12 cellular contexts compared by ENCODE assay signal in genomic region chr14:92914087-92914656, GRCh38. TPM values are rescaled to one million over a fixed set of nuclear protein-coding genes. Genes with fewer than 3 reads are reported as not detected.
A peak's percentile ranks its signal among the peaks of the same experiment; 100 is the strongest.
DNase-seq lines count a peak whose midpoint lies in the region; ATAC-seq and TF ChIP-seq lines count a peak whose summit lies in the region.
"Had no signal": no experiment of that assay in that cellular context is flagged by ENCODE, and none has a peak within 500 bp of the region (broad histone marks: within the 10 kb centered on the region; RNA-seq: fewer than 3 reads in every experiment).

No MANE protein-coding gene starts in this region.

- H3K4me2 ChIP-seq in osteoblast (ENCODE audit: insufficient read depth, low read length): no peak overlapping the region

- H4K20me1 ChIP-seq in osteoblast (ENCODE audit: insufficient read depth, low read length): no peaks in the 10 kb centered on the region

- no peaks in the 10 kb centered on the region for H3K27me3 ChIP-seq in osteoblast (ENCODE audit: insufficient read depth, low read length)

- no peaks in the 10 kb centered on the region for H3K79me2 ChIP-seq in osteoblast (ENCODE audit: insufficient read depth, low read length)

- no peaks in the 10 kb centered on the region for H3K9me3 ChIP-seq in osteoblast (ENCODE audit: low read depth, low read length)
- H3K9me3 ChIP-seq: stomach had no signal

- H3K4me1 ChIP-seq in osteoblast (ENCODE audit: insufficient read depth, low read length): no peaks in the 10 kb centered on the region
- H3K4me1 ChIP-seq: stomach had no signal

- H3K4me3 ChIP-seq in osteoblast (ENCODE audit: insufficient read depth, low read length): no peak overlapping the region
- H3K4me3 ChIP-seq: stomach had no signal

- TF ChIP-seq CTCF in GM10266 (IDR thresholded peaks at IDR 0.05; ENCODE audit: control insufficient read depth, insufficient read depth, low read depth, missing control alignments) (no peak), osteoblast (IDR thresholded peaks at IDR 0.05; ENCODE audit: extremely low read depth, low read depth, low read length) (no peak)

- ATAC-seq in GM21825 (IDR thresholded peaks at IDR 0.05; ENCODE audit: unreplicated experiment) (no peak), GM18505 (IDR thresholded peaks at IDR 0.05; ENCODE audit: unreplicated experiment) (no peak)

- H3K27ac ChIP-seq in osteoblast (ENCODE audit: low read depth, low read length): no peak overlapping the region
- H3K27ac ChIP-seq: stomach had no signal

- no peak for TF ChIP-seq POLR2A in GM18505 (IDR thresholded peaks at IDR 0.05; ENCODE audit: borderline replicate concordance, extremely low read depth, insufficient read depth, insufficient read length)

- DNase-seq in GM10266 (ENCODE audit: extremely low spot score) (peak; percentile 65), NOMO-1 treated with dmso at 0.1 percent for 144 hours (lab: John Stamatoyannopoulos, UW; ENCODE audit: unreplicated experiment) (peak; percentile 3), amniotic epithelial cell (ENCODE audit: low read depth) (peak; percentile 21), osteoblast (ENCODE audit: insufficient read length, low spot score, missing footprints) (peak; percentile 90), dedifferentiated amniotic fluid mesenchymal stem cell (ENCODE audit: extremely low spot score) (no peak), cerebellar cortex (ENCODE audit: low spot score) (no peak)
- DNase-seq: effector memory CD4-positive, alpha-beta T cell; naive B cell; stomach had no signal

- H3K36me3 ChIP-seq in osteoblast (ENCODE audit: insufficient read depth, low read length): no peaks in the 10 kb centered on the region
- H3K36me3 ChIP-seq: stomach had no signal

- no peak overlapping the region for H2AFZ ChIP-seq in osteoblast (ENCODE audit: low read length)

RNA-seq across cellular contexts. Expression of gene CHGA, which starts 8.8 kb away (rescaled TPM):
- not detected in 2 replicates for total RNA-seq in osteoblast
- total RNA-seq: T-helper 1 cell treated with Interleukin-12 subunit alpha and Interleukin-12 subunit beta and Interleukin-4 antibody, amounts not matched to agents 30 ng/mL and 1 ng/mL, for 36 hours had no signal

Comparison
In these comparisons a context has a peak if more than half of its experiments do, and no peak if none do; other contexts are left out.
1. DNase-seq: peak in GM10266 (single experiment), NOMO-1 treated with dmso at 0.1 percent for 144 hours (single experiment), amniotic epithelial cell (single experiment) and osteoblast (single experiment); none in dedifferentiated amniotic fluid mesenchymal stem cell (single experiment) and cerebellar cortex (single experiment).